ENCODE assay signal across 29 cellular contexts in genomic region chr7:12788591-12788990, GRCh38.
"Had no signal": no experiment of that assay in that cellular context is flagged by ENCODE, and none has a peak within 500 bp of the region (broad histone marks: within the 10 kb centered on the region; RNA-seq: fewer than 3 reads in every experiment).

No MANE protein-coding gene starts in this region.

- H3K4me3 Mint-ChIP-seq: endodermal cell; mesothelial cell of epicardium; naive B cell; nephron; neural progenitor cell; stimulated activated memory B cell treated with anti-CD40 and anti-IgM and Interleukin-4, amounts not matched to agents 10 μg/mL and 1 μg/mL and 100 μg/mL, for 72 hours; type B pancreatic cell had no signal

- H3K27me3 ChIP-seq: dorsolateral prefrontal cortex, gastrocnemius medialis, heart left ventricle, hepatocyte, left lung, neural progenitor cell, right lobe of liver, testis, tibial artery had no signal

- DNase-seq: dorsolateral prefrontal cortex; effector CD8-positive, alpha-beta T cell; endodermal cell; foreskin fibroblast; gastrocnemius medialis; heart left ventricle; left cardiac atrium; left lung; mesenchymal stem cell; mucosa of descending colon; naive B cell; right lobe of liver; small intestine; stimulated activated CD4-positive, alpha-beta T cell treated with anti-CD3 and anti-CD28 coated beads, Interleukin-15, amount 100 ng/mL, for 24 hours; stimulated activated CD4-positive, alpha-beta T cell treated with anti-CD3 and anti-CD28 coated beads, Interleukin-4, amount 100 ng/mL, for 24 hours; stimulated activated naive CD8-positive, alpha-beta T cell treated with anti-CD3 and anti-CD28 coated beads, Interleukin-15, Interleukin-2, amounts not matched to agents 100 U/mL and 50 U/mL, for 24 hours; substantia nigra; testis; tibial artery had no signal

- H3K27ac Mint-ChIP-seq: endodermal cell; mesothelial cell of epicardium; naive B cell; nephron; neural progenitor cell; progenitor cell of endocrine pancreas; stimulated activated memory B cell treated with anti-CD40 and anti-IgM and Interleukin-4, amounts not matched to agents 10 μg/mL and 1 μg/mL and 100 μg/mL, for 72 hours; type B pancreatic cell had no signal

- H3K36me3 Mint-ChIP-seq: mesothelial cell of epicardium; naive B cell; neural progenitor cell; stimulated activated memory B cell treated with anti-CD40 and anti-IgM and Interleukin-4, amounts not matched to agents 10 μg/mL and 1 μg/mL and 100 μg/mL, for 72 hours; type B pancreatic cell had no signal

- H3K9me3 ChIP-seq: gastrocnemius medialis, heart left ventricle, mucosa of descending colon, right lobe of liver, testis, tibial artery had no signal

- H3K36me3 ChIP-seq: gastrocnemius medialis, heart left ventricle, left lung, neural progenitor cell, right lobe of liver, tibial artery had no signal

- H3K4me1 Mint-ChIP-seq: endodermal cell; mesothelial cell of epicardium; naive B cell; neural progenitor cell; stimulated activated memory B cell treated with anti-CD40 and anti-IgM and Interleukin-4, amounts not matched to agents 10 μg/mL and 1 μg/mL and 100 μg/mL, for 72 hours had no signal

- H3K27ac ChIP-seq: dorsolateral prefrontal cortex, epithelial cell of prostate, gastrocnemius medialis, heart left ventricle, hepatocyte, left lung, neural progenitor cell, parathyroid adenoma, right lobe of liver, testis, tibial artery had no signal

- ATAC-seq: esophagus mucosa; gastrocnemius medialis; left cardiac atrium; left lung; mucosa of descending colon; right lobe of liver; stimulated activated memory B cell treated with anti-CD40 and anti-IgM and Interleukin-4, amounts not matched to agents 10 μg/mL and 1 μg/mL and 100 μg/mL, for 72 hours; stimulated activated naive CD8-positive, alpha-beta T cell treated with anti-CD3 and anti-CD28 coated beads, Interleukin-15, Interleukin-2, amounts not matched to agents 100 U/mL and 50 U/mL, for 24 hours had no signal

- H3K4me3 ChIP-seq: dorsolateral prefrontal cortex, gastrocnemius medialis, heart left ventricle, hepatocyte, left lung, mucosa of descending colon, neural progenitor cell, right lobe of liver, testis, tibial artery had no signal

- H3K4me1 ChIP-seq: gastrocnemius medialis, heart left ventricle, left lung, neural progenitor cell, parathyroid adenoma, right lobe of liver, testis, tibial artery had no signal

- H3K27me3 Mint-ChIP-seq: naive B cell; progenitor cell of endocrine pancreas; stimulated activated memory B cell treated with anti-CD40 and anti-IgM and Interleukin-4, amounts not matched to agents 10 μg/mL and 1 μg/mL and 100 μg/mL, for 72 hours; type B pancreatic cell had no signal

- H3K9me3 Mint-ChIP-seq: endodermal cell; nephron; stimulated activated memory B cell treated with anti-CD40 and anti-IgM and Interleukin-4, amounts not matched to agents 10 μg/mL and 1 μg/mL and 100 μg/mL, for 72 hours had no signal
